Comparison of ENCODE assay signal across 14 cellular contexts in genomic region chr10:122381680-122382079, GRCh38. TPM values are rescaled to one million over a fixed set of nuclear protein-coding genes. Genes with fewer than 3 reads are reported as not detected.
DNase-seq lines count a peak whose midpoint lies in the region; ATAC-seq and TF ChIP-seq lines count a peak whose summit lies in the region.
"Had no signal": no experiment of that assay in that cellular context is flagged by ENCODE, and none has a peak within 500 bp of the region (broad histone marks: within the 10 kb centered on the region; RNA-seq: fewer than 3 reads in every experiment).

No MANE protein-coding gene starts in this region.

- H3K4me1 ChIP-seq in left ventricle myocardium inferior (peaks cover 63% of the 10 kb centered on the region), right cardiac atrium (ENCODE audit: control insufficient read depth, insufficient read depth, low read length) (peaks cover 2% of the 10 kb centered on the region), Panc1 (ENCODE audit: control insufficient read depth, insufficient read depth, low read length) (peaks cover 24% of the 10 kb centered on the region)
- H3K4me1 ChIP-seq in CD8-positive, alpha-beta T cell (ENCODE audit: insufficient read depth, low read length), result peaks cover 30% of the 10 kb centered on the region
- H3K4me1 ChIP-seq: Caco-2 had no signal

- BruUV-seq in Panc1 (replicated peaks; lab: Mats Ljungman, UMichigan), result no TSS peak

- POLR2A ChIA-PET in CD8-positive, alpha-beta T cell (lab: Charles Lee), result no interaction called here
- POLR2A ChIA-PET in Panc1 (lab: Charles Lee), result no interaction called here
- POLR2A ChIA-PET in naive thymus-derived CD8-positive, alpha-beta T cell (lab: Charles Lee), result no interaction called here

- TF ChIP-seq CTCF in left ventricle myocardium inferior (IDR thresholded peaks at IDR 0.05; ENCODE audit: borderline replicate concordance) (no peak), Panc1 (IDR thresholded peaks at IDR 0.05) (no peak)
- no peak for TF ChIP-seq CTCF in CD8-positive, alpha-beta T cell (IDR thresholded peaks at IDR 0.05)

- no peaks in the 10 kb centered on the region for H3K36me3 ChIP-seq in left ventricle myocardium inferior
- H3K36me3 ChIP-seq in CD8-positive, alpha-beta T cell (ENCODE audit: insufficient read depth, low read length), result no peaks in the 10 kb centered on the region
- H3K36me3 ChIP-seq in Panc1 (ENCODE audit: control insufficient read depth, insufficient read depth, low read length), result peaks cover 2% of the 10 kb centered on the region; the same call in 1 of the 2 replicates

- in situ Hi-C loops in Panc1 (cut with HindIII; ENCODE audit: low pct_unique_long_range_greater_than_20kb, low sequenced_read_pairs), result no loop called here

- WGBS in right cardiac atrium, result 71% methylated on average over 2 of the region's 2 CpGs

- ATAC-seq in right cardiac atrium (no peak), Panc1 (peak; percentile 38; the same call in 1 of the 2 replicates), GM18868 (IDR thresholded peaks at IDR 0.05; ENCODE audit: unreplicated experiment) (no peak)
- no peak for ATAC-seq in CD8-positive, alpha-beta T cell
- no peak for ATAC-seq in naive thymus-derived CD8-positive, alpha-beta T cell

- H3K4me3 ChIP-seq in left ventricle myocardium inferior, result no peak overlapping the region
- H3K4me3 ChIP-seq in right cardiac atrium (ENCODE audit: low read length), result no peak overlapping the region
- no peak overlapping the region for H3K4me3 ChIP-seq in CD8-positive, alpha-beta T cell (ENCODE audit: low read depth, low read length)
- H3K4me3 ChIP-seq in Panc1 (ENCODE audit: low read depth in 2 of 2, low read length in 2 of 2), result no peak overlapping the region
- H3K4me3 ChIP-seq: BLaER1 had no signal

- CTCF ChIA-PET in CD8-positive, alpha-beta T cell (lab: Charles Lee), result interaction anchor here (1.3 kb wide), 1 partner anchor 39 kb away, joined by 7 read pairs; no protein-coding TSS in a partner anchor
- CTCF ChIA-PET in Panc1 (lab: Charles Lee), result no interaction called here

- intact Hi-C loops in left ventricle myocardium inferior (cut with micrococcal nuclease), result no loop called here
- intact Hi-C loops in right cardiac atrium (cut with DNase I), result no loop called here
- intact Hi-C loops in CD8-positive, alpha-beta T cell (cut with DNase I, micrococcal nuclease), result no loop called here
- intact Hi-C loops in Panc1 (cut with micrococcal nuclease; ENCODE audit: unreplicated experiment), result no loop called here

- H3K9me3 ChIP-seq in left ventricle myocardium inferior (replicated peaks) (no peaks in the 10 kb centered on the region), right cardiac atrium (ENCODE audit: control insufficient read depth, low read length) (no peaks in the 10 kb centered on the region), Panc1 (ENCODE audit: control insufficient read depth, insufficient read depth, low read depth, low read length) (no peaks in the 10 kb centered on the region)
- H3K9me3 ChIP-seq in CD8-positive, alpha-beta T cell (ENCODE audit: low read length), result no peaks in the 10 kb centered on the region
- H3K9me3 ChIP-seq: Caco-2 had no signal

- H3K27me3 Mint-ChIP-seq in CD8-positive, alpha-beta T cell (ENCODE audit: low read depth), result no peaks in the 10 kb centered on the region
- H3K27me3 Mint-ChIP-seq in naive thymus-derived CD8-positive, alpha-beta T cell, result no peaks in the 10 kb centered on the region

- H3K36me3 Mint-ChIP-seq in CD8-positive, alpha-beta T cell, result peaks cover 28% of the 10 kb centered on the region
- peaks cover 5 to 23% (median 16%) of the 10 kb centered on the region in 3 donors for H3K36me3 Mint-ChIP-seq in naive thymus-derived CD8-positive, alpha-beta T cell

- peak overlapping the region; percentile 70 for H3K27ac Mint-ChIP-seq in CD8-positive, alpha-beta T cell
- peak overlapping the region in 8 of 10 donors; percentile 32 to 81 (median 67) for H3K27ac Mint-ChIP-seq in naive thymus-derived CD8-positive, alpha-beta T cell
- H3K27ac Mint-ChIP-seq: H9 had no signal

- H3K9me3 Mint-ChIP-seq in CD8-positive, alpha-beta T cell, result no peaks in the 10 kb centered on the region
- peaks cover 0 to 25% (median 2%) of the 10 kb centered on the region in 9 donors for H3K9me3 Mint-ChIP-seq in naive thymus-derived CD8-positive, alpha-beta T cell

- DNase-seq in left ventricle myocardium inferior, result no peak
- no peak for DNase-seq in right cardiac atrium
- no peak for DNase-seq in CD8-positive, alpha-beta T cell
- no peak for DNase-seq in Panc1 (ENCODE audit: low read depth, low spot score)
- DNase-seq in naive thymus-derived CD8-positive, alpha-beta T cell, result no peak
- DNase-seq in activated naive CD4-positive, alpha-beta T cell treated with anti-CD3 and anti-CD28 coated beads, Interleukin-2, amount 50 U/mL, for 16 hours, result no peak
- DNase-seq: 8988T, Caco-2, DMS79, GF-D8, H9 had no signal

- H3K27me3 ChIP-seq in left ventricle myocardium inferior (ENCODE audit: low read depth) (no peaks in the 10 kb centered on the region), right cardiac atrium (ENCODE audit: control insufficient read depth, insufficient read depth) (no peaks in the 10 kb centered on the region), Panc1 (ENCODE audit: control insufficient read depth, insufficient read depth, low read length) (no peaks in the 10 kb centered on the region)
- no peaks in the 10 kb centered on the region for H3K27me3 ChIP-seq in CD8-positive, alpha-beta T cell (ENCODE audit: insufficient read depth, low read length)
- H3K27me3 ChIP-seq: BLaER1 had no signal

- H3K27ac ChIP-seq in left ventricle myocardium inferior (replicated peaks) (peak overlapping the region; percentile 37), right cardiac atrium (ENCODE audit: low read length) (no peak overlapping the region), Panc1 (ENCODE audit: low read length) (no peak overlapping the region)
- H3K27ac ChIP-seq in CD8-positive, alpha-beta T cell (ENCODE audit: low read depth, low read length), result no peak overlapping the region
- H3K27ac ChIP-seq: BLaER1 had no signal

- peaks cover 63% of the 10 kb centered on the region for H3K4me1 Mint-ChIP-seq in CD8-positive, alpha-beta T cell (ENCODE audit: low read depth)
- H3K4me1 Mint-ChIP-seq in naive thymus-derived CD8-positive, alpha-beta T cell, result peaks cover 31 to 73% (median 61%) of the 10 kb centered on the region in 4 donors
- H3K4me1 Mint-ChIP-seq: CD14-positive monocyte had no signal

- H3K4me3 Mint-ChIP-seq in CD8-positive, alpha-beta T cell, result no peak overlapping the region
- H3K4me3 Mint-ChIP-seq in naive thymus-derived CD8-positive, alpha-beta T cell, result peak overlapping the region in 1 of 10 donors; percentile 30
- H3K4me3 Mint-ChIP-seq: CD14-positive monocyte, H9 had no signal

RNA-seq across cellular contexts. Expression of gene PLEKHA1, which starts 7.2 kb away (rescaled TPM):
- total RNA-seq in left ventricle myocardium inferior, result 50.4 TPM
- 10 to 100 TPM; 35.8 to 42.8 (median 39.6) TPM for total RNA-seq in right cardiac atrium
- polyA plus RNA-seq in right cardiac atrium, result 15.7 TPM
- total RNA-seq in CD8-positive, alpha-beta T cell, result 10 to 100 TPM; 23.6 to 24.6 TPM
- total RNA-seq in Panc1 (2021; ENCODE audit: unreplicated experiment), result 95.5 TPM
- 52.9 TPM for polyA plus RNA-seq in Panc1 (2012; ENCODE audit: insufficient read length)
- total RNA-seq in naive thymus-derived CD8-positive, alpha-beta T cell, result 10 to 100 TPM; 71.4 to 78.0 TPM
- 10 to 100 TPM; 76.9 to 91.6 (median 90.9) TPM for polyA plus RNA-seq in naive thymus-derived CD8-positive, alpha-beta T cell
